In the genomic region with DNA sequence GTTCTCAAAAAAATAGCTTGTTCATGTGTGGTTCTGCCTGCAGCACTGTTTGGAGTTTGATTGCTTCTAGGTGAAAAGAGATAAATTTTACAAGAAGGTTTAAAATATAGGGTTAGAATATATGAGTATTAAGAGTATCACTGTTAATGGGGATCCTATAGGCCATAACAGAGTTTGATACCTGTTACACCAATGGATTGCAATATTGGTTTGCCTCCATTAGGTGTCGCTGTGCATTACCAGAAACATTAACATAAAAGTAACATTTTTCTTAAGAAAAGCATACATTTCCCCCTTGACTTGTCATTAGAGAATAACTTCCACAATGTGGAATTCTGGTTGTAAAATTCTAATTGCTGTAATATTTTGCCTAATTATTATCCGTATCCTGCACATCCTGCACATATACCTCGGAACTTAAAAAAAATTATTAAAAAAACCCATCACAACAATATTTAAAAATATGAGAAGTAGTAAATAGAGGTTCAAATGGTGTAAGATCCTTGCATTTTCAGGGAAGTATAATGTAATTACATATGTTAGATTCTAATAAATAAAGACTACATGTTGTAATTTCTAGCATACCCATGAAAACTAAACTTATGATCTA, we compare ENCODE assay signal across 7 cellular contexts.
DNase-seq lines count a peak whose midpoint lies in the region; TF ChIP-seq lines count a peak whose summit lies in the region.
"Not testable (repeated sequence)": the region's sequence is repeated elsewhere in the genome, so short reads cannot be mapped to it uniquely, and the experiment has no call there.

No MANE protein-coding gene starts in this region.

- not testable (repeated sequence) for H3K36me3 ChIP-seq in WERI-Rb-1, right atrium auricular region

- H3K27ac ChIP-seq in WERI-Rb-1, right atrium auricular region: not testable (repeated sequence)

- H3K27me3 Mint-ChIP-seq in chondrocyte (ENCODE audit: low read depth): not testable (repeated sequence)

- H3K27me3 ChIP-seq in WERI-Rb-1 (ENCODE audit: insufficient read depth, low read depth, severe bottlenecking); right atrium auricular region: not testable (repeated sequence)

- DNase-seq in ELR (ENCODE audit: low read depth) (peak; percentile 48), KBM-7 (peak; percentile 25), NCI-H774 (lab: John Stamatoyannopoulos, UW) (peak; percentile 24), WERI-Rb-1 (peak; percentile 39), non-pigmented ciliary epithelial cell (ENCODE audit: low read depth) (peak; percentile 3)
- DNase-seq in chondrocyte (ENCODE audit: low spot score); right atrium auricular region (ENCODE audit: low spot score): not testable (repeated sequence)

- not testable (repeated sequence) for H3K27ac Mint-ChIP-seq in chondrocyte (ENCODE audit: unreplicated experiment)

- H3K9me3 Mint-ChIP-seq in chondrocyte (ENCODE audit: low read depth): not testable (repeated sequence)

- TF ChIP-seq CTCF in WERI-Rb-1 (IDR thresholded peaks at IDR 0.05; ENCODE audit: low read depth, low read length) (0 out of 2 replicates have a peak, but pooled peaks have one; percentile 21), chondrocyte (IDR thresholded peaks at IDR 0.05) (peak; percentile 77), right atrium auricular region (IDR thresholded peaks at IDR 0.05) (peak; percentile 24 to 45)

- not testable (repeated sequence) for H3K9me3 ChIP-seq in WERI-Rb-1 (ENCODE audit: severe bottlenecking); right atrium auricular region

- H3K4me1 Mint-ChIP-seq in chondrocyte (ENCODE audit: low read depth): not testable (repeated sequence)

- H3K4me3 Mint-ChIP-seq in chondrocyte (ENCODE audit: unreplicated experiment): not testable (repeated sequence)

- not testable (repeated sequence) for H3K4me3 ChIP-seq in WERI-Rb-1 (ENCODE audit: low read depth, low read length); right atrium auricular region

- in situ Hi-C loops in KBM-7 (cut with MboI; ENCODE audit: low pct_unique_long_range_greater_than_20kb, low sequenced_read_pairs): not testable (repeated sequence)

- not testable (repeated sequence) for H3K4me1 ChIP-seq in right atrium auricular region

- not testable (repeated sequence) for H3K36me3 Mint-ChIP-seq in chondrocyte (ENCODE audit: low read depth)

Comparison
In these comparisons a context has a peak if more than half of its experiments do, and no peak if none do; other contexts are left out.
1. CTCF ChIP-seq: peak in every context shown above with its lines; median percentile 77 in chondrocyte; 34 in right atrium auricular region; 21 in WERI-Rb-1.